In genomic region chr11:120112174-120112796, GRCh38 we compare ENCODE assay signal across 24 cellular contexts. TPM values are rescaled to one million over a fixed set of nuclear protein-coding genes. Genes with fewer than 3 reads are reported as not detected.
A peak's percentile ranks its signal among the peaks of the same experiment; 100 is the strongest.
DNase-seq lines count a peak whose midpoint lies in the region; ATAC-seq and TF ChIP-seq lines count a peak whose summit lies in the region.
"Had no signal": no experiment of that assay in that cellular context is flagged by ENCODE, and none has a peak within 500 bp of the region (broad histone marks: within the 10 kb centered on the region; RNA-seq: fewer than 3 reads in every experiment).

No MANE protein-coding gene starts in this region.

- no peaks in the 10 kb centered on the region; the same call in 1 of the 2 replicates for H3K27me3 Mint-ChIP-seq in WTC11 (ENCODE audit: low read depth)
- peaks cover 24% of the 10 kb centered on the region for H3K27me3 Mint-ChIP-seq in neural progenitor cell (ENCODE audit: insufficient read depth, low read depth)

- H3K4me3 ChIP-seq in neural progenitor cell, result no peak overlapping the region
- H3K4me3 ChIP-seq: body of pancreas, colonic mucosa, prostate gland, smooth muscle cell, stomach, upper lobe of right lung had no signal

- no peak overlapping the region for H2AFZ ChIP-seq in neural progenitor cell (replicated peaks)

- no peak overlapping the region for H3K4me3 Mint-ChIP-seq in WTC11
- H3K4me3 Mint-ChIP-seq in neural progenitor cell, result no peak overlapping the region
- H3K4me3 Mint-ChIP-seq: activated CD4-positive, alpha-beta T cell treated with anti-CD3 and anti-CD28 coated beads for 36 hours; activated naive CD8-positive, alpha-beta T cell treated with anti-CD3 and anti-CD28 coated beads for 36 hours; activated T-helper 1 cell treated with anti-CD3 and anti-CD28 coated beads, Interleukin-12 subunit alpha, Interleukin-12 subunit beta, Interleukin-2, Interleukin-4 antibody, amounts not matched to agents 30 ng/mL and 10 ng/mL and 1 ng/mL, durations not matched to agents 14 hours and 24 hours and 36 hours; naive thymus-derived CD8-positive, alpha-beta T cell had no signal

- DNase-seq in NAMALWA (ENCODE audit: low spot score) (peak; percentile 28), WTC11 (ENCODE audit: low spot score) (peak; percentile 35), neural progenitor cell (ENCODE audit: low spot score) (no peak), amygdala (lab: John Stamatoyannopoulos, UW) (no peak), GM20000 (ENCODE audit: low spot score) (no peak), activated gamma-delta T cell (lab: John Stamatoyannopoulos, UW) (no peak)
- DNase-seq: activated CD4-positive, alpha-beta T cell treated with anti-CD3 and anti-CD28 coated beads for 36 hours; activated naive CD8-positive, alpha-beta T cell treated with anti-CD3 and anti-CD28 coated beads for 36 hours; body of pancreas; colonic mucosa; Kasumi-1; kidney; mesenchymal stem cell; naive thymus-derived CD8-positive, alpha-beta T cell; NCI-H1105 treated with DMSO at 0.1 percent for 48 hours; stimulated activated CD4-positive, alpha-beta T cell treated with anti-CD3 and anti-CD28 coated beads, Interleukin-4, amount 100 ng/mL, for 24 hours; stomach; upper lobe of right lung had no signal

- CTCF ChIA-PET in WTC11 (lab: Charles Lee), result interaction anchor here (0.6 to 2.8 kb wide), 27 partner anchors 10 to 509 kb away, joined by 3 to 36 read pairs (median 3); no protein-coding TSS in a partner anchor

- no peaks in the 10 kb centered on the region for H3K36me3 Mint-ChIP-seq in WTC11
- H3K36me3 Mint-ChIP-seq in neural progenitor cell, result no peaks in the 10 kb centered on the region
- H3K36me3 Mint-ChIP-seq: activated naive CD8-positive, alpha-beta T cell treated with anti-CD3 and anti-CD28 coated beads for 36 hours; naive thymus-derived CD8-positive, alpha-beta T cell had no signal

- H3K9ac ChIP-seq in neural progenitor cell, result no peak overlapping the region

- no peaks in the 10 kb centered on the region for H3K9me3 ChIP-seq in neural progenitor cell (ENCODE audit: low read depth)
- H3K9me3 ChIP-seq: body of pancreas, colonic mucosa, prostate gland, stomach, upper lobe of right lung had no signal

- H3K36me3 ChIP-seq in neural progenitor cell, result no peaks in the 10 kb centered on the region
- H3K36me3 ChIP-seq: colonic mucosa, prostate gland, stomach, upper lobe of right lung had no signal

- H3K27me3 ChIP-seq in neural progenitor cell, result peaks cover 16% of the 10 kb centered on the region
- H3K27me3 ChIP-seq: body of pancreas, colonic mucosa, upper lobe of right lung had no signal

- POLR2A ChIA-PET in WTC11 (lab: Charles Lee), result no interaction called here

- no peak overlapping the region for H3K4me2 ChIP-seq in neural progenitor cell
- H3K4me2 ChIP-seq: smooth muscle cell had no signal

- H3K9me3 Mint-ChIP-seq in WTC11, result no peaks in the 10 kb centered on the region
- H3K9me3 Mint-ChIP-seq in neural progenitor cell, result peaks cover 4% of the 10 kb centered on the region
- H3K9me3 Mint-ChIP-seq: activated naive CD8-positive, alpha-beta T cell treated with anti-CD3 and anti-CD28 coated beads for 36 hours; activated T-helper 1 cell treated with anti-CD3 and anti-CD28 coated beads, Interleukin-12 subunit alpha, Interleukin-12 subunit beta, Interleukin-2, Interleukin-4 antibody, amounts not matched to agents 30 ng/mL and 10 ng/mL and 1 ng/mL, durations not matched to agents 14 hours and 24 hours and 36 hours; naive thymus-derived CD8-positive, alpha-beta T cell had no signal

- no peak overlapping the region for H3K27ac Mint-ChIP-seq in WTC11
- H3K27ac Mint-ChIP-seq in neural progenitor cell, result no peak overlapping the region
- H3K27ac Mint-ChIP-seq: activated CD4-positive, alpha-beta T cell treated with anti-CD3 and anti-CD28 coated beads for 36 hours; activated naive CD8-positive, alpha-beta T cell treated with anti-CD3 and anti-CD28 coated beads for 36 hours; activated T-helper 1 cell treated with anti-CD3 and anti-CD28 coated beads, Interleukin-12 subunit alpha, Interleukin-12 subunit beta, Interleukin-2, Interleukin-4 antibody, amounts not matched to agents 30 ng/mL and 10 ng/mL and 1 ng/mL, durations not matched to agents 14 hours and 24 hours and 36 hours; naive thymus-derived CD8-positive, alpha-beta T cell had no signal

- H3K4me1 Mint-ChIP-seq in WTC11, result peaks cover 8% of the 10 kb centered on the region
- peaks cover 18% of the 10 kb centered on the region for H3K4me1 Mint-ChIP-seq in neural progenitor cell
- H3K4me1 Mint-ChIP-seq: activated CD4-positive, alpha-beta T cell treated with anti-CD3 and anti-CD28 coated beads for 36 hours; activated naive CD8-positive, alpha-beta T cell treated with anti-CD3 and anti-CD28 coated beads for 36 hours; naive thymus-derived CD8-positive, alpha-beta T cell had no signal

- H3K4me1 ChIP-seq in neural progenitor cell, result peaks cover 13% of the 10 kb centered on the region
- H3K4me1 ChIP-seq: body of pancreas, colonic mucosa, prostate gland, stomach, upper lobe of right lung had no signal

- H4K20me1 ChIP-seq in neural progenitor cell (ENCODE audit: low read depth), result no peaks in the 10 kb centered on the region

- H3F3A ChIP-seq in neural progenitor cell (ENCODE audit: low read depth), result peaks cover 8% of the 10 kb centered on the region

- H3K79me2 ChIP-seq in neural progenitor cell (ENCODE audit: low read depth), result no peaks in the 10 kb centered on the region

- peak; percentile 56 for ATAC-seq in WTC11
- no peak for ATAC-seq in HG03039 (IDR thresholded peaks at IDR 0.05; ENCODE audit: unreplicated experiment)
- ATAC-seq: activated CD4-positive, alpha-beta T cell treated with anti-CD3 and anti-CD28 coated beads for 36 hours; body of pancreas; naive thymus-derived CD8-positive, alpha-beta T cell; upper lobe of right lung had no signal

- TF ChIP-seq CTCF in GM12873 (IDR thresholded peaks at IDR 0.05; ENCODE audit: insufficient read depth, low read depth, low read length, missing control alignments), result peak; percentile 32
- no peak for TF ChIP-seq CTCF in WTC11 (IDR thresholded peaks at IDR 0.05)
- TF ChIP-seq CTCF in neural progenitor cell (IDR thresholded peaks at IDR 0.05), result peak; percentile 42
- no peak for TF ChIP-seq CTCF in GM20000 (IDR thresholded peaks at IDR 0.05; ENCODE audit: extremely low read depth, missing control alignments)

- H3K27ac ChIP-seq in neural progenitor cell, result no peak overlapping the region
- H3K27ac ChIP-seq: body of pancreas, colonic mucosa, prostate gland, stomach, upper lobe of right lung had no signal

TF ChIP-seq in WTC11, 78 proteins besides CTCF, POLR2A, EP300 and RAD21:
- TF ChIP-seq JUN (CRISPR knock-in tag; IDR thresholded peaks at IDR 0.05), result no peak
- TF ChIP-seq ZNF121 (CRISPR knock-in tag; IDR thresholded peaks at IDR 0.05), result peak; percentile 73; the same call in 1 of the 2 replicates

RNA-seq across cellular contexts. Expression of gene TRIM29, which starts 25.6 kb away (rescaled TPM):
- total RNA-seq in WTC11 (2021), result 0.11 to 0.39 TPM (median 0.27 TPM) in 3 replicates
- 0.11 TPM in 1 of 2 replicates, not detected in the other for total RNA-seq in neural progenitor cell (ENCODE audit: low replicate concordance)
- total RNA-seq: activated CD4-positive, alpha-beta T cell treated with anti-CD3 and anti-CD28 coated beads for 36 hours; activated naive CD8-positive, alpha-beta T cell treated with anti-CD3 and anti-CD28 coated beads for 36 hours; activated T-helper 1 cell treated with anti-CD3 and anti-CD28 coated beads, Interleukin-12 subunit alpha, Interleukin-12 subunit beta, Interleukin-2, Interleukin-4 antibody, amounts not matched to agents 30 ng/mL and 10 ng/mL and 1 ng/mL, durations not matched to agents 14 hours and 24 hours and 36 hours; naive thymus-derived CD8-positive, alpha-beta T cell; RPMI7951 had no signal

Comparison
In these comparisons a context has a peak if more than half of its experiments do, and no peak if none do; other contexts are left out.
1. CTCF ChIP-seq: peak in GM12873 (single experiment) and neural progenitor cell (single experiment); none in WTC11 (single experiment) and GM20000 (single experiment).
2. DNase-seq: peak in NAMALWA (single experiment) and WTC11 (single experiment); none in neural progenitor cell (single experiment), amygdala (0 of 56), GM20000 (single experiment) and activated gamma-delta T cell (single experiment).